In genomic region chr16:68389006-68389405, GRCh38 we compare ENCODE assay signal across 21 cellular contexts.
DNase-seq lines count a peak whose midpoint lies in the region; ATAC-seq, FAIRE-seq and TF ChIP-seq lines count a peak whose summit lies in the region.
"Had no signal": no experiment of that assay in that cellular context is flagged by ENCODE, and none has a peak within 500 bp of the region (broad histone marks: within the 10 kb centered on the region; RNA-seq: fewer than 3 reads in every experiment).

No MANE protein-coding gene starts in this region.

- ATAC-seq in GM21576 (IDR thresholded peaks at IDR 0.05; ENCODE audit: unreplicated experiment) (no peak), GM21529 (IDR thresholded peaks at IDR 0.05; ENCODE audit: unreplicated experiment) (no peak)

- peak; percentile 63 for DNase-seq in ELF-1 (ENCODE audit: low read depth, low spot score)
- DNase-seq in HTR-8/SVneo (ENCODE audit: insufficient read length, low spot score): no peak
- DNase-seq in nephron progenitor cell: no peak
- no peak for DNase-seq in HPDE6-E6E7 (ENCODE audit: extremely low spot score)
- DNase-seq in foreskin fibroblast: no peak
- DNase-seq: Caco-2; CD4-positive, CD25-positive, alpha-beta regulatory T cell; GF-D8; KBM-7; NCI-H1105 treated with DMSO at 0.1 percent for 48 hours; NCI-H1694 treated with DMSO at 0.1 percent for 48 hours; NCI-H2107; NCI-H510A; NCI-H748 treated with DMSO at 0.1 percent for 48 hours; NK-92 treated with Interleukin-12 subunit alpha and Interleukin-12 subunit beta, amount 100 ng/mL, for 24 hours had no signal

- no peak overlapping the region for H3K4me3 ChIP-seq in foreskin fibroblast (ENCODE audit: low read depth in 1 of 2, low read length in 2 of 2)
- H3K4me3 ChIP-seq: Peyer's patch had no signal

- H3K4me1 Mint-ChIP-seq in nephron progenitor cell: peaks cover 39% of the 10 kb centered on the region

- no peak overlapping the region for H3K4me3 Mint-ChIP-seq in nephron progenitor cell
- H3K4me3 Mint-ChIP-seq: B cell; CD4-positive, CD25-positive, alpha-beta regulatory T cell had no signal

- peak overlapping the region; percentile 58 for H3K27ac ChIP-seq in cingulate gyrus (ENCODE audit: low read depth, low read length)

- no peaks in the 10 kb centered on the region for H3K36me3 Mint-ChIP-seq in nephron progenitor cell (ENCODE audit: low read depth)
- H3K36me3 Mint-ChIP-seq: CD4-positive, CD25-positive, alpha-beta regulatory T cell had no signal

- TF ChIP-seq CTCF in nephron progenitor cell (IDR thresholded peaks at IDR 0.05) (no peak), foreskin fibroblast (IDR thresholded peaks at IDR 0.05; ENCODE audit: low read depth, low read length) (no peak)

- FAIRE-seq in HTR-8/SVneo (lab: Jason Lieb, UNC): peak; percentile 83
- FAIRE-seq: H54 had no signal

- H3K9me3 Mint-ChIP-seq in nephron progenitor cell: no peaks in the 10 kb centered on the region
- H3K9me3 Mint-ChIP-seq: CD4-positive, CD25-positive, alpha-beta regulatory T cell had no signal

- H3K27me3 Mint-ChIP-seq in nephron progenitor cell (ENCODE audit: low read depth, poor library complexity): peaks cover 5% of the 10 kb centered on the region
- H3K27me3 Mint-ChIP-seq: B cell; CD4-positive, CD25-positive, alpha-beta regulatory T cell had no signal

- H3K27ac Mint-ChIP-seq in nephron progenitor cell: peak overlapping the region; percentile 33
- H3K27ac Mint-ChIP-seq: B cell had no signal
